13 cellular contexts compared by ENCODE assay signal in the genomic region with DNA sequence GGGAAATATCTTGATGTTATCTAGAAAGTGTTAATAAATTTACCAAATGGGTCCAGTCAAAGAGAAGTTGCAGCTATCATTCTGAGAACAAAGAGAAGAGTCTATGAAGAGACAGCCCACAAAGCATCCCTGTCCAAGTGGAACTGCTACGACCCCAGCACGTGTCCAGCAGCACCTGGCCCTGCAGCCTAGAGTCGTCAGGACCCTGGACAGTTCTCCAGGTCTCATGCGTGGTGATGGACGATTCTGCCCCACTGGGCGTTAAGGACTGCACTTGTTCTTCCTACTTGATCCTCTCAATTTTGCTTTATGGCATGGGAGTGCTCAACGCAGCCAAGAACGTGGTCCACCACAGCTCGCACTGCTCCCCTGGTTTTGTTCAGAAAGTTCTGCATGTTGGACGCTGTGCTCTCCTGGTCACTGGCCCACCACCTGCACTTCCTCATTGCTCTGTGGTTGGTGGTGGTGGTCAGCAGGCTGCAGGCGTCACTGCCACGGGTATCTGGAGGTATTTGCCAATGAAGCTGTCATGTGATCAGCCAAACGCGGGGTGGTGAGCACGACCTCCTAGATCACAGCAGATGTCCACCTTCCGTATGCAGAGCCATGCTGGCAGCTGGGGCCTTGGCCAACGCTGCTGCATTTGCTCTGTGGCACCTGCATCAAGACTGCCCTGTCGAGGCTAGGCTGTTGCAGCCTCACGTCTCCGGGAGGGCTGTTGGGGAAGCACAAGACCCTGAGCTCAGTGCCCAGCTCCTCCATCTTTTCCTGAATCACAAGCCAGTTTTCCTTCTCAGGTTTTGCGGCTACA.
DNase-seq lines count a peak whose midpoint lies in the region; ATAC-seq and TF ChIP-seq lines count a peak whose summit lies in the region.
"Had no signal": no experiment of that assay in that cellular context is flagged by ENCODE, and none has a peak within 500 bp of the region (broad histone marks: within the 10 kb centered on the region; RNA-seq: fewer than 3 reads in every experiment).

No MANE protein-coding gene starts in this region.

- CTCF ChIA-PET in activated CD8-positive, alpha-beta T cell treated with anti-CD3 and anti-CD28 coated beads for 36 hours (lab: Charles Lee): no interaction called here
- CTCF ChIA-PET in CD4-positive, alpha-beta T cell (lab: Charles Lee): no interaction called here

- H3K27me3 ChIP-seq in CD4-positive, alpha-beta T cell (ENCODE audit: control insufficient read depth, insufficient read depth, low read length): no peaks in the 10 kb centered on the region

- in situ Hi-C loops in Caki2 (cut with HindIII; ENCODE audit: low pct_unique_long_range_greater_than_20kb, low sequenced_read_pairs): no loop called here

- no peaks in the 10 kb centered on the region for H3K9me3 ChIP-seq in CD4-positive, alpha-beta T cell (ENCODE audit: control insufficient read depth, low read length)

- no peak overlapping the region for H3K4me3 Mint-ChIP-seq in activated CD8-positive, alpha-beta T cell treated with anti-CD3 and anti-CD28 coated beads for 36 hours
- H3K4me3 Mint-ChIP-seq in CD4-positive, alpha-beta T cell: no peak overlapping the region
- H3K4me3 Mint-ChIP-seq: T-helper 17 cell had no signal

- POLR2A ChIA-PET in activated CD8-positive, alpha-beta T cell treated with anti-CD3 and anti-CD28 coated beads for 36 hours (lab: Charles Lee): no interaction called here
- POLR2A ChIA-PET in CD4-positive, alpha-beta T cell (lab: Charles Lee): no interaction called here

- ATAC-seq in activated CD8-positive, alpha-beta T cell treated with anti-CD3 and anti-CD28 coated beads for 36 hours: no peak
- no peak for ATAC-seq in GM19328 (IDR thresholded peaks at IDR 0.05; ENCODE audit: unreplicated experiment)
- ATAC-seq in CD4-positive, alpha-beta T cell (ENCODE audit: poor library complexity): no peak
- ATAC-seq: gastroesophageal sphincter, T-helper 17 cell had no signal

- H3K36me3 Mint-ChIP-seq in activated CD8-positive, alpha-beta T cell treated with anti-CD3 and anti-CD28 coated beads for 36 hours (ENCODE audit: low read depth): no peaks in the 10 kb centered on the region
- no peaks in the 10 kb centered on the region for H3K36me3 Mint-ChIP-seq in CD4-positive, alpha-beta T cell (ENCODE audit: low read depth)

- no peak overlapping the region for H3K27ac ChIP-seq in CD4-positive, alpha-beta T cell (ENCODE audit: low read depth, low read length)
- H3K27ac ChIP-seq: gastroesophageal sphincter had no signal

- DNase-seq in Caki2 (ENCODE audit: low read depth): peak; percentile 32
- DNase-seq in HK-2 (ENCODE audit: unreplicated experiment): peak; percentile 36
- DNase-seq in activated CD8-positive, alpha-beta T cell treated with anti-CD3 and anti-CD28 coated beads for 36 hours: peak; percentile 6
- peak; percentile 83 for DNase-seq in islet precursor cell
- no peak for DNase-seq in Kasumi-1 (lab: John Stamatoyannopoulos, UW)
- DNase-seq in COLO668 (lab: John Stamatoyannopoulos, UW; ENCODE audit: unreplicated experiment): no peak
- DNase-seq in CD4-positive, alpha-beta T cell: no peak
- DNase-seq: activated T-cell treated with anti-CD3 and anti-CD28 coated beads, Interleukin-2, amount 50 U/mL, for 48 hours; caudate nucleus; Karpas-422; T-helper 17 cell had no signal

- no peaks in the 10 kb centered on the region for H3K27me3 Mint-ChIP-seq in activated CD8-positive, alpha-beta T cell treated with anti-CD3 and anti-CD28 coated beads for 36 hours
- peaks cover 4% of the 10 kb centered on the region for H3K27me3 Mint-ChIP-seq in CD4-positive, alpha-beta T cell
- H3K27me3 Mint-ChIP-seq: T-helper 17 cell had no signal

- no peaks in the 10 kb centered on the region for H3K4me1 Mint-ChIP-seq in activated CD8-positive, alpha-beta T cell treated with anti-CD3 and anti-CD28 coated beads for 36 hours (ENCODE audit: low read depth)
- H3K4me1 Mint-ChIP-seq in CD4-positive, alpha-beta T cell (ENCODE audit: low read depth): no peaks in the 10 kb centered on the region
- H3K4me1 Mint-ChIP-seq: T-helper 17 cell had no signal

- TF ChIP-seq CTCF in activated CD8-positive, alpha-beta T cell treated with anti-CD3 and anti-CD28 coated beads for 36 hours (IDR thresholded peaks at IDR 0.05): no peak
- no peak for TF ChIP-seq CTCF in CD4-positive, alpha-beta T cell (IDR thresholded peaks at IDR 0.05)

- H3K27ac Mint-ChIP-seq in activated CD8-positive, alpha-beta T cell treated with anti-CD3 and anti-CD28 coated beads for 36 hours: no peak overlapping the region
- H3K27ac Mint-ChIP-seq in CD4-positive, alpha-beta T cell: no peak overlapping the region
- H3K27ac Mint-ChIP-seq: T-helper 17 cell had no signal

- intact Hi-C loops in activated CD8-positive, alpha-beta T cell treated with anti-CD3 and anti-CD28 coated beads for 36 hours (cut with micrococcal nuclease): no loop called here
- intact Hi-C loops in CD4-positive, alpha-beta T cell (cut with DNase I, micrococcal nuclease): no loop called here

- H3K9me3 Mint-ChIP-seq in activated CD8-positive, alpha-beta T cell treated with anti-CD3 and anti-CD28 coated beads for 36 hours: peaks cover 4% of the 10 kb centered on the region
- H3K9me3 Mint-ChIP-seq in CD4-positive, alpha-beta T cell: peaks cover 8% of the 10 kb centered on the region

Comparison
In these comparisons a context has a peak if more than half of its experiments do, and no peak if none do; other contexts are left out.
1. DNase-seq: peak in Caki2 (single experiment), HK-2 (single experiment), activated CD8-positive, alpha-beta T cell treated with anti-CD3 and anti-CD28 coated beads for 36 hours (single experiment) and islet precursor cell (single experiment); none in Kasumi-1 (0 of 2), COLO668 (single experiment) and CD4-positive, alpha-beta T cell (0 of 10).